In genomic region chr3:172410702-172411477, GRCh38 we compare ENCODE assay signal across 21 cellular contexts. TPM values are rescaled to one million over a fixed set of nuclear protein-coding genes. Genes with fewer than 3 reads are reported as not detected.
DNase-seq lines count a peak whose midpoint lies in the region; ATAC-seq, FAIRE-seq and TF ChIP-seq lines count a peak whose summit lies in the region.
"Had no signal": no experiment of that assay in that cellular context is flagged by ENCODE, and none has a peak within 500 bp of the region (broad histone marks: within the 10 kb centered on the region; RNA-seq: fewer than 3 reads in every experiment).

No MANE protein-coding gene starts in this region.

- H3K4me1 ChIP-seq in gastrocnemius medialis, result no peaks in the 10 kb centered on the region

- TF ChIP-seq CTCF in natural killer cell (IDR thresholded peaks at IDR 0.05) (no peak), gastrocnemius medialis (IDR thresholded peaks at IDR 0.05 in 4 of 5, conservative IDR thresholded peaks at IDR 0.05 in 1 of 5) (no peak)

- no peak overlapping the region for H3K27ac ChIP-seq in gastrocnemius medialis
- H3K27ac ChIP-seq: BLaER1 treated with 17β-estradiol and CSF1 and Interleukin-3, amounts not matched to agents 10 nM and 100 nM had no signal

- no peaks in the 10 kb centered on the region for H3K9me3 ChIP-seq in gastrocnemius medialis
- H3K9me3 ChIP-seq: BLaER1 treated with 17β-estradiol and CSF1 and Interleukin-3, amounts not matched to agents 10 nM and 100 nM had no signal

- no peaks in the 10 kb centered on the region for H3K4me1 Mint-ChIP-seq in natural killer cell treated with Interleukin-12 subunit alpha and Interleukin-12 subunit beta and Interleukin-15 and Interleukin-18, amount 100 ng/mL, for 72 hours (ENCODE audit: low read depth in 2 of 2)
- H3K4me1 Mint-ChIP-seq in natural killer cell, result no peaks in the 10 kb centered on the region
- H3K4me1 Mint-ChIP-seq: H9 had no signal

- no peak overlapping the region for H3K4me3 ChIP-seq in gastrocnemius medialis
- H3K4me3 ChIP-seq: BLaER1 treated with 17β-estradiol and CSF1 and Interleukin-3, amounts not matched to agents 10 nM and 100 nM had no signal

- no peaks in the 10 kb centered on the region for H3K36me3 ChIP-seq in gastrocnemius medialis
- H3K36me3 ChIP-seq: BLaER1 treated with 17β-estradiol and CSF1 and Interleukin-3, amounts not matched to agents 10 nM and 100 nM had no signal

- no peak for FAIRE-seq in GM12891 (lab: Jason Lieb, UNC)
- FAIRE-seq: A204.1 had no signal

- intact Hi-C loops in natural killer cell (cut with micrococcal nuclease), result no loop called here
- intact Hi-C loops in gastrocnemius medialis (cut with DNase I; ENCODE audit: low total_unique reads), result no loop called here

- peaks cover 3% of the 10 kb centered on the region for H3K9me3 Mint-ChIP-seq in natural killer cell treated with Interleukin-12 subunit alpha and Interleukin-12 subunit beta and Interleukin-15 and Interleukin-18, amount 100 ng/mL, for 72 hours
- H3K9me3 Mint-ChIP-seq in natural killer cell, result no peaks in the 10 kb centered on the region
- H3K9me3 Mint-ChIP-seq: H9 had no signal

- no peaks in the 10 kb centered on the region for H3K36me3 Mint-ChIP-seq in natural killer cell treated with Interleukin-12 subunit alpha and Interleukin-12 subunit beta and Interleukin-15 and Interleukin-18, amount 100 ng/mL, for 72 hours
- H3K36me3 Mint-ChIP-seq in natural killer cell, result no peaks in the 10 kb centered on the region

- TF ChIP-seq POLR2A in gastrocnemius medialis (IDR thresholded peaks at IDR 0.05) (no peak), GM12891 (IDR thresholded peaks at IDR 0.05; ENCODE audit: low read depth, low read length) (no peak)

- H3K27me3 Mint-ChIP-seq in natural killer cell treated with Interleukin-12 subunit alpha and Interleukin-12 subunit beta and Interleukin-15 and Interleukin-18, amount 100 ng/mL, for 72 hours, result peaks cover 10 to 18% of the 10 kb centered on the region in 2 donors
- H3K27me3 Mint-ChIP-seq in natural killer cell (ENCODE audit: low read depth in 2 of 2), result peaks cover 15 to 31% of the 10 kb centered on the region in 2 donors

- DNase-seq in natural killer cell treated with Interleukin-12 subunit alpha and Interleukin-12 subunit beta and Interleukin-15 and Interleukin-18, amount 100 ng/mL, for 72 hours (ENCODE audit: low spot score), result no peak
- DNase-seq in natural killer cell, result no peak
- peak; percentile 17 for DNase-seq in iris pigment epithelial cell (ENCODE audit: low read depth)
- DNase-seq in gastrocnemius medialis, result no peak
- DNase-seq in activated T-cell treated with anti-CD3 and anti-CD28 coated beads, Interleukin-2, amount 50 U/mL, for 48 hours, result no peak
- DNase-seq in GM12891 (ENCODE audit: insufficient read length, low spot score), result no peak
- DNase-seq: DND-41, GF-D8, H9, Kasumi-1, MM.1S, NCI-H1092 treated with DMSO at 0.1 percent for 48 hours, NCI-H1694, NCI-H2107, NCI-H226, NCI-H526 treated with DMSO at 0.1 percent for 48 hours, SHP77 treated with DMSO at 0.1 percent for 48 hours had no signal

- H3K4me3 Mint-ChIP-seq in natural killer cell treated with Interleukin-12 subunit alpha and Interleukin-12 subunit beta and Interleukin-15 and Interleukin-18, amount 100 ng/mL, for 72 hours, result no peak overlapping the region
- no peak overlapping the region for H3K4me3 Mint-ChIP-seq in natural killer cell
- H3K4me3 Mint-ChIP-seq: H9 had no signal

- ATAC-seq in natural killer cell treated with Interleukin-12 subunit alpha and Interleukin-12 subunit beta and Interleukin-15 and Interleukin-18, amount 100 ng/mL, for 72 hours, result peak; percentile 24 to 48
- ATAC-seq in natural killer cell, result no peak
- ATAC-seq in gastrocnemius medialis, result peak; percentile 16 to 23
- no peak for ATAC-seq in GM21737 (IDR thresholded peaks at IDR 0.05; ENCODE audit: unreplicated experiment)

- no peaks in the 10 kb centered on the region for H3K27me3 ChIP-seq in gastrocnemius medialis
- H3K27me3 ChIP-seq: BLaER1 treated with 17β-estradiol and CSF1 and Interleukin-3, amounts not matched to agents 10 nM and 100 nM had no signal

- H3K27ac Mint-ChIP-seq in natural killer cell treated with Interleukin-12 subunit alpha and Interleukin-12 subunit beta and Interleukin-15 and Interleukin-18, amount 100 ng/mL, for 72 hours, result no peak overlapping the region
- H3K27ac Mint-ChIP-seq in natural killer cell, result no peak overlapping the region
- H3K27ac Mint-ChIP-seq: H9 had no signal

- in situ Hi-C loops in gastrocnemius medialis (cut with MboI; ENCODE audit: low sequenced_read_pairs in 4 of 4), result no loop called here

TF ChIP-seq in GM12891, 5 proteins besides CTCF, POLR2A, EP300 and RAD21:
- no peak for TF ChIP-seq POLR2AphosphoS5 (IDR thresholded peaks at IDR 0.05; ENCODE audit: low read depth, low read length)
TF ChIP-seq in GM12891: peak in this region for 0.

RNA-seq across cellular contexts. Expression of gene GHSR, which starts 37.4 kb away (rescaled TPM):
- total RNA-seq in natural killer cell treated with Interleukin-12 subunit alpha and Interleukin-12 subunit beta and Interleukin-15 and Interleukin-18, amount 100 ng/mL, for 72 hours, result not detected
- total RNA-seq in natural killer cell, result 1 to 10 TPM in 1 of 3 donors, under 1 TPM in 2; 0.38 to 1.3 (median 0.63) TPM
- total RNA-seq in gastrocnemius medialis, result not detected
- not detected for polyA plus RNA-seq in GM12891 (2012; ENCODE audit: low read depth, missing spikeins)
- total RNA-seq: H9, RPMI7951 had no signal

Comparison
In these comparisons a context has a peak if more than half of its experiments do, and no peak if none do; other contexts are left out.
1. ATAC-seq: peak in natural killer cell treated with Interleukin-12 subunit alpha and Interleukin-12 subunit beta and Interleukin-15 and Interleukin-18, amount 100 ng/mL, for 72 hours (2 of 2) and gastrocnemius medialis (2 of 2); none in natural killer cell (0 of 3) and GM21737 (single experiment).